ENCODE assay signal across 8 cellular contexts in the genomic region with DNA sequence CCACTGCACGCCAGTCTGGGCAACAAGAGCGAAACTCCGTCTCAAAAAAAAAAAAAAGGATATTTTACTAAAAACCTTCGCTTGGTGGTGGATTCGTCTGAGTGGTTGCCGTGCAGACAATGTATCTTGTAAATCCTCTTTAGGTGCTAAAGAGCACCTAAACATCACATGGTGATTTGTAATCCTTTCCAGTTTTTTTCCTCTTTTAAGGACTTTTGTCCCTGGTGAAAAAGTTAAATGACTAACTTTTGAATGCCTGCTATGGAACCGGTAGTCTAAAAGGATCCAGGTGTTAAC.
DNase-seq lines count a peak whose midpoint lies in the region; ATAC-seq and TF ChIP-seq lines count a peak whose summit lies in the region.

No MANE protein-coding gene starts in this region.

- DNase-seq in DMS 273 (lab: John Stamatoyannopoulos, UW; ENCODE audit: unreplicated experiment): peak; percentile 98
- DNase-seq in DMS 273 treated with DMSO at 0.1 percent for 48 hours (lab: John Stamatoyannopoulos, UW): no peak
- DNase-seq in globus pallidus (ENCODE audit: low spot score): peak; percentile 16
- no peak for DNase-seq in kidney glomerular epithelial cell (lab: John Stamatoyannopoulos, UW)
- DNase-seq in EL: no peak

- peak; percentile 1; the same call in 2 of the 3 replicates for ATAC-seq in SK-N-SH treated with all-trans-retinoic acid at 6 μM for 48 hours
- ATAC-seq in GM18873 (IDR thresholded peaks at IDR 0.05; ENCODE audit: low FRiP score, unreplicated experiment): no peak

- peak overlapping the region; percentile 45 to 99 (median 95) for H3K27ac ChIP-seq in skin epidermis

- H3K4me3 ChIP-seq in skin epidermis: peak overlapping the region; percentile 70 to 97 (median 89)

TF ChIP-seq in SK-N-SH treated with all-trans-retinoic acid at 6 μM for 48 hours, 23 proteins besides CTCF, POLR2A, EP300 and RAD21:
- TF ChIP-seq GLIS3 (CRISPR knock-in tag; IDR thresholded peaks at IDR 0.05) (no peak), OSR1 (CRISPR knock-in tag; IDR thresholded peaks at IDR 0.05) (0 out of 2 replicates have a peak, but pooled peaks have one; percentile 35)

Comparison
In these comparisons a context has a peak if more than half of its experiments do, and no peak if none do; other contexts are left out.
1. DNase-seq: peak in DMS 273 (single experiment) and globus pallidus (single experiment); none in DMS 273 treated with DMSO at 0.1 percent for 48 hours (single experiment), kidney glomerular epithelial cell (single experiment) and EL (single experiment).